Comparison of ENCODE assay signal across 14 cellular contexts in the genomic region with DNA sequence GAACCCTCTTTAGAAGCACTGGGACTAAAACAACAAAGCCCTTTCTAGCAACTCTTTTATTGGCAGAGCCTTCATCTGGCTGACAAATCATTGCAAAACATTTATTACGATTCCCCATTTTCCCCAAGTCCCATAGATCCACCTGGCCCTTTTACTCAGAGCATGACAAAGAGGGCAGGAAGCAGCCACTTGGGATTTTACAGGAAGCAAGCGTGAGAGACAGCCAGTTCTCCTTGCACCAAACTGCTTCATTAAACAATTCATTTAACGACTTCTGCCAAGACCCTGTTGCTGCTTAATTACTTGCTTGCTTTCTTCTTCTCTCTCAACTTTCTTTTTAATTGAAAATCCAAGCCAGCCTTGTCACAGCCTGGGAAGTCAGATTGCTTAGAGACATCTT.
DNase-seq lines count a peak whose midpoint lies in the region; ATAC-seq and TF ChIP-seq lines count a peak whose summit lies in the region.
"Had no signal": no experiment of that assay in that cellular context is flagged by ENCODE, and none has a peak within 500 bp of the region (broad histone marks: within the 10 kb centered on the region; RNA-seq: fewer than 3 reads in every experiment).

No MANE protein-coding gene starts in this region.

- H3K9me3 ChIP-seq in SK-N-MC (ENCODE audit: low read depth, low read length) (no peaks in the 10 kb centered on the region), uterus (no peaks in the 10 kb centered on the region)
- H3K9me3 ChIP-seq: esophagus squamous epithelium had no signal

- no peak for ATAC-seq in GM21360 (IDR thresholded peaks at IDR 0.05; ENCODE audit: unreplicated experiment)
- ATAC-seq: activated CD8-positive, alpha-beta T cell treated with anti-CD3 and anti-CD28 coated beads for 36 hours; activated T-cell treated with anti-CD3 and anti-CD28 coated beads, Interleukin-2, amount 50 U/mL, for 72 hours had no signal

- no peak for TF ChIP-seq POLR2A in uterus (IDR thresholded peaks at IDR 0.05)

- peak overlapping the region; percentile 25; the same call in 1 of the 2 replicates for H3K4me3 ChIP-seq in SK-N-MC
- H3K4me3 ChIP-seq in uterus: no peak overlapping the region
- H3K4me3 ChIP-seq: esophagus squamous epithelium had no signal

- no peaks in the 10 kb centered on the region for H3K36me3 ChIP-seq in SK-N-MC (ENCODE audit: insufficient read depth, low read length)
- no peaks in the 10 kb centered on the region for H3K36me3 ChIP-seq in uterus
- H3K36me3 ChIP-seq: esophagus squamous epithelium, WERI-Rb-1 had no signal

- no peak for TF ChIP-seq CTCF in uterus (IDR thresholded peaks at IDR 0.05)

- H3K27ac ChIP-seq in SK-N-MC (no peak overlapping the region), uterus (no peak overlapping the region)
- H3K27ac ChIP-seq: esophagus squamous epithelium, WERI-Rb-1 had no signal

- no peaks in the 10 kb centered on the region for H3K27me3 ChIP-seq in uterus
- H3K27me3 ChIP-seq: esophagus squamous epithelium had no signal

- H3K4me1 ChIP-seq in uterus: no peaks in the 10 kb centered on the region
- H3K4me1 ChIP-seq: esophagus squamous epithelium had no signal

- intact Hi-C loops in uterus (cut with DNase I; ENCODE audit: low total_unique reads): no loop called here

- DNase-seq in Ammon's horn (ENCODE audit: low spot score) (peak; percentile 48), NCI-H128 (lab: John Stamatoyannopoulos, UW; ENCODE audit: unreplicated experiment) (peak; percentile 10), SK-N-MC (ENCODE audit: low read depth, low spot score) (no peak), medulla oblongata (ENCODE audit: extremely low spot score) (peak; percentile 54), activated T-cell treated with anti-CD3 and anti-CD28 coated beads for 4 hours (no peak), T-helper 2 cell (no peak), uterus (no peak)
- DNase-seq: activated CD8-positive, alpha-beta T cell treated with anti-CD3 and anti-CD28 coated beads for 36 hours; activated naive CD8-positive, alpha-beta T cell treated with anti-CD3 and anti-CD28 coated beads, Interleukin-2, amount 10 ng/mL, durations not matched to agents 7 days and 5 days; activated T-cell treated with anti-CD3 and anti-CD28 coated beads, Interleukin-2, amount 50 U/mL, for 72 hours; esophagus squamous epithelium; stimulated activated CD4-positive, alpha-beta T cell treated with anti-CD3 and anti-CD28 coated beads, Interleukin-2, amount 100 ng/mL, for 48 hours; WERI-Rb-1 had no signal

- H3K9ac ChIP-seq in SK-N-MC (ENCODE audit: insufficient read length): no peak overlapping the region

Comparison
In these comparisons a context has a peak if more than half of its experiments do, and no peak if none do; other contexts are left out.
1. DNase-seq: peak in Ammon's horn (single experiment), NCI-H128 (single experiment) and medulla oblongata (single experiment); none in SK-N-MC (single experiment), activated T-cell treated with anti-CD3 and anti-CD28 coated beads for 4 hours (single experiment), T-helper 2 cell (0 of 5) and uterus (0 of 2).